In the genomic region with DNA sequence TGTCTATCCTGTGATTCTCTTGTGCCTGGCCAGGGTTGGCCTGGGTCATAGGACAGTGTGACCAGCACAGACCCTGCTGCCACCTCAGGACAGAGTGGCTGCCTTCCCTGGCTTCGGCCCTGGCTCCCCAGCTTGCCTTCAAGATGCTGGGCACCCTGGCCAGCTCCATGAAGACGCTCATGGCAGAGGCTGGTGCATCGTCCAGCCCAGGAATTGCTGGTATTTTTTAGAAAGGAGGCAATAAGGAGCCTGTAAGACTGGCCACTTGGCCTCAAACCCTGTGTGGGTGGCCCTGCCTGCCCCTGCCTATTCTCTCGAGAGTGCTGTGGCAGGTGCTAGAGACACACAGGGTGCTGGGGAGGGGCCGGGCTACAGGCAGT, we compare ENCODE assay signal across 16 cellular contexts.
"Had no signal": no experiment of that assay in that cellular context is flagged by ENCODE, and none has a peak within 500 bp of the region (broad histone marks: within the 10 kb centered on the region; RNA-seq: fewer than 3 reads in every experiment).

No MANE protein-coding gene starts in this region.

- H3K36me3 ChIP-seq: ascending aorta, gastrocnemius medialis, heart left ventricle, prostate gland had no signal

- DNase-seq: activated CD4-positive, alpha-beta T cell treated with anti-CD3 and anti-CD28 coated beads, Interleukin-2, amount 50 U/mL, for 1 hour; activated CD4-positive, CD25-positive, alpha-beta regulatory T cell treated with anti-CD3 and anti-CD28 coated beads, Interleukin-2, amount 50 U/mL, for 72 hours; activated CD8-positive, alpha-beta memory T cell treated with anti-CD3 and anti-CD28 coated beads, Interleukin-2, amount 50 U/mL, for 48 hours; activated gamma-delta T cell treated with Interleukin-2 at 50 U/mL for 16 hours; activated T-cell treated with anti-CD3 and anti-CD28 coated beads, Interleukin-2, amount 50 U/mL, for 72 hours; effector CD8-positive, alpha-beta T cell; gastrocnemius medialis; kidney glomerular epithelial cell; small intestine; stimulated activated CD4-positive, alpha-beta T cell treated with anti-CD3 and anti-CD28 coated beads, Interleukin-4, amount 100 ng/mL, for 4 hours; stimulated activated naive B cell treated with anti-CD40 and anti-IgM and Interleukin-4, amounts not matched to agents 10 μg/mL and 1 μg/mL and 100 μg/mL, for 72 hours had no signal

- FAIRE-seq: small intestine had no signal

- H3K4me3 ChIP-seq: ascending aorta, gastrocnemius medialis, heart left ventricle, lung, prostate gland had no signal

- H3K4me1 ChIP-seq: gastrocnemius medialis, prostate gland had no signal

- H3K27me3 ChIP-seq: ascending aorta had no signal

- H3K27ac ChIP-seq: gastrocnemius medialis, heart left ventricle, prostate gland had no signal

- ATAC-seq: activated T-cell treated with anti-CD3 and anti-CD28 coated beads, Interleukin-2, amount 50 U/mL, for 72 hours; esophagus mucosa; gastrocnemius medialis had no signal

- H3K9me3 ChIP-seq: ascending aorta, prostate gland had no signal
